14 cellular contexts compared by ENCODE assay signal in the genomic region with DNA sequence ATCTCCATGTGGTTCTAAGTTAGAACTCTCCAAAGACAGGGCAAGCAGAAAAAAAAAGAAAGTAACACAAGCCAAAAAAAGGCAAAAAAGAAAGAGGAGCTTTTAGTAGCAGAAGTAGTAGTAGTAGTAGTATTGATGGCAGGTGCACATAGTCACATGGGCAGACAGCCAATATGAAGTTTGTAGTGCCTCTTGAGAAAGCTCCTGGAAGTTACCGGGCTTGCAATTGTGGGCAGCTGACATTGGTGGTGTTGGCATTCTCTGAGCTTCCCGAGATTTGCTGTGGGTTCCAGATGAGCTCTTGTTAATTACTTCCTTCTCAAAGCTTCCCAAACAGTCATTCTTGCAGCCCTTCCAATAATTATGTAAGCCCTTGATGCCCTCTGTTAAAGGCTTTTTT.
"Had no signal": no experiment of that assay in that cellular context is flagged by ENCODE, and none has a peak within 500 bp of the region (broad histone marks: within the 10 kb centered on the region; RNA-seq: fewer than 3 reads in every experiment).

No MANE protein-coding gene starts in this region.

- H3K9me3 ChIP-seq: ovary, right lobe of liver, testis had no signal

- H3K27ac ChIP-seq: adrenal gland, dorsolateral prefrontal cortex, ovary, right lobe of liver, testis had no signal

- H3K27me3 ChIP-seq: adrenal gland, ovary, right lobe of liver, testis had no signal

- FAIRE-seq: keratinocyte had no signal

- H3K36me3 ChIP-seq: adrenal gland, ovary, right lobe of liver had no signal

- ATAC-seq: activated CD8-positive, alpha-beta memory T cell treated with anti-CD3 and anti-CD28 coated beads, Interleukin-2, amount 10 ng/mL, durations not matched to agents 7 days and 5 days; esophagus mucosa; left lobe of liver; mucosa of descending colon; naive thymus-derived CD4-positive, alpha-beta T cell; right lobe of liver; stimulated activated naive CD8-positive, alpha-beta T cell treated with anti-CD3 and anti-CD28 coated beads, Interleukin-15, amount 100 ng/mL, for 72 hours had no signal

- DNase-seq: activated CD4-positive, alpha-beta memory T cell treated with anti-CD3 and anti-CD28 coated beads for 36 hours; activated CD8-positive, alpha-beta memory T cell treated with anti-CD3 and anti-CD28 coated beads, Interleukin-2, amount 10 ng/mL, durations not matched to agents 7 days and 5 days; activated T-cell treated with anti-CD3 and anti-CD28 coated beads, Interleukin-2, amount 50 U/mL, for 1 hour; adrenal gland; dorsolateral prefrontal cortex; mucosa of descending colon; naive thymus-derived CD4-positive, alpha-beta T cell; ovary; right lobe of liver; stimulated activated naive CD8-positive, alpha-beta T cell treated with anti-CD3 and anti-CD28 coated beads, Interleukin-15, amount 100 ng/mL, for 72 hours; testis had no signal

- H3K4me1 ChIP-seq: adrenal gland, right lobe of liver, testis had no signal

- H3K4me3 ChIP-seq: adrenal gland, dorsolateral prefrontal cortex, mucosa of descending colon, ovary, right lobe of liver, testis had no signal
